In genomic region chr19:45320997-45321775, GRCh38 we compare ENCODE assay signal across 2 cellular contexts.
TF ChIP-seq lines count a peak whose summit lies in the region.

No MANE protein-coding gene starts in this region.

TF ChIP-seq in HCT116, 20 proteins besides CTCF, POLR2A, EP300 and RAD21:
- no peak for TF ChIP-seq FOSL1 (IDR thresholded peaks at IDR 0.05; ENCODE audit: low read depth)
- peak; percentile 60; the same call in 1 of the 2 replicates for TF ChIP-seq EGR1 (IDR thresholded peaks at IDR 0.05; ENCODE audit: low read depth)
- TF ChIP-seq TCF7L2 (IDR thresholded peaks at IDR 0.05; ENCODE audit: borderline replicate concordance, extremely low read depth, insufficient read depth, insufficient read length) = no peak
- TF ChIP-seq MAX (IDR thresholded peaks at IDR 0.05) = peak; percentile 45; the same call in 1 of the 2 replicates
- TF ChIP-seq CBX3 (IDR thresholded peaks at IDR 0.05; ENCODE audit: low read depth) = 0 out of 2 replicates have a peak, but pooled peaks have one; percentile 23
- no peak for TF ChIP-seq REST (IDR thresholded peaks at IDR 0.05; ENCODE audit: low read depth)
- TF ChIP-seq SP1 (IDR thresholded peaks at IDR 0.05; ENCODE audit: low read depth) = no peak
- TF ChIP-seq EZH2 (IDR thresholded peaks at IDR 0.05) = no peak

TF ChIP-seq in H1, 55 proteins besides CTCF, POLR2A, EP300 and RAD21:
- TF ChIP-seq JUND (IDR thresholded peaks at IDR 0.05; ENCODE audit: low read length) (no peak), SP2 (IDR thresholded peaks at IDR 0.05; ENCODE audit: low read length) (no peak), SP1 (IDR thresholded peaks at IDR 0.05; ENCODE audit: low read depth, low read length) (no peak), KDM1A (IDR thresholded peaks at IDR 0.05; ENCODE audit: borderline replicate concordance, low read length) (peak; percentile 75), CREB1 (IDR thresholded peaks at IDR 0.05) (no peak), RXRA (IDR thresholded peaks at IDR 0.05; ENCODE audit: insufficient read depth, low read depth, low read length) (no peak), POLR2AphosphoS5 (IDR thresholded peaks at IDR 0.05; ENCODE audit: low read depth, low read length) (no peak), E2F6 (IDR thresholded peaks at IDR 0.05) (no peak), HDAC2 (IDR thresholded peaks at IDR 0.05; ENCODE audit: borderline replicate concordance in 1 of 2, low read depth in 2 of 2, low read length in 2 of 2) (peak in 1 of 2 experiments; percentile 68; a peak in 1 of 4 replicates), CHD2 (IDR thresholded peaks at IDR 0.05; ENCODE audit: low read length) (no peak), SP4 (IDR thresholded peaks at IDR 0.05; ENCODE audit: low read length) (no peak), TCF12 (IDR thresholded peaks at IDR 0.05; ENCODE audit: low read depth, low read length) (no peak), ZNF274 (IDR thresholded peaks at IDR 0.05; ENCODE audit: borderline replicate concordance, extremely low read depth, low read length) (no peak)
